ENCODE assay signal across 26 cellular contexts in the genomic region with DNA sequence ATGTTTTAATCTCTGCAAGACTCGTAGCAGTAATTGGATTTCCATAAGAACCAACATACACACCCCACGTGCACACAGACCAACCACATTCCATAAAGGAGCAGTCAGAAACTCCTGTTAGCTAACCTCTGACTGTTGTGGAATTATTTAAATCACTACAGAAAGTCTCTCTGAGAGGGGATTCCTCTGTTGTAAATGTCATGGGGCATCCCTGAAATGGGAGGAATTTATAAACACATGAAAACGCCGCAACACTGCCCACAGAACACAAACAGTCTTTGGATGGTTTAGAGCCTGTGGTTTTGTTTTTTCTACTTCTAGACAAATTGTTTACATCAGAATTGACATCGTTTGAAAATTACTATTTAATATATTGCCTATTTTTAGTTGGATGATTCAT.
"Had no signal": no experiment of that assay in that cellular context is flagged by ENCODE, and none has a peak within 500 bp of the region (broad histone marks: within the 10 kb centered on the region; RNA-seq: fewer than 3 reads in every experiment).

No MANE protein-coding gene starts in this region.

- DNase-seq: activated CD4-positive, alpha-beta memory T cell treated with anti-CD3 and anti-CD28 coated beads for 36 hours; activated CD4-positive, alpha-beta T cell treated with anti-CD3 and anti-CD28 coated beads, Interleukin-2, amount 10 ng/mL, durations not matched to agents 7 days and 5 days; activated CD4-positive, CD25-positive, alpha-beta regulatory T cell; activated CD8-positive, alpha-beta memory T cell treated with anti-CD3 and anti-CD28 coated beads for 24 hours; activated gamma-delta T cell; activated naive CD4-positive, alpha-beta T cell treated with anti-CD3 and anti-CD28 coated beads for 36 hours; activated T-cell treated with anti-CD3 and anti-CD28 coated beads, Interleukin-2, amount 50 U/mL, for 4 hours; amygdala; body of pancreas; central memory CD4-positive, alpha-beta T cell; MG63; MV-4-11; NCI-H1092 treated with DMSO at 0.1 percent for 48 hours; NCI-H1417 treated with DMSO at 0.1 percent for 48 hours; NCI-H1694; NCI-H2029; NCI-H345; NCI-H510A; NCI-H526 treated with DMSO at 0.1 percent for 48 hours; Peyer's patch; Right ventricle myocardium superior; SJCRH30; SK-N-SH had no signal

- H3K36me3 ChIP-seq: MG63, Peyer's patch, SJCRH30 had no signal

- H3K9ac ChIP-seq: SK-N-SH had no signal

- H3K9me3 ChIP-seq: body of pancreas, MG63, Peyer's patch, SJCRH30, SK-N-SH had no signal

- H3K27ac ChIP-seq: body of pancreas, Peyer's patch, RWPE1, SJCRH30, VCaP had no signal

- ATAC-seq: activated T-cell treated with anti-CD3 and anti-CD28 coated beads, Interleukin-2, amount 50 U/mL, for 4 hours; activated T-helper 17 cell treated with anti-CD3 and anti-CD28 coated beads, Interleukin-2, amount 50 U/mL, for 72 hours; body of pancreas had no signal

- H3K4me3 ChIP-seq: body of pancreas, MG63, Peyer's patch, SJCRH30 had no signal

- H3K27me3 ChIP-seq: body of pancreas, MG63, Peyer's patch, SJCRH30 had no signal

- H3K4me1 ChIP-seq: Peyer's patch, SJCRH30 had no signal

- H3K4me2 ChIP-seq: SK-N-SH had no signal
